Comparison of ENCODE assay signal across 8 cellular contexts in the genomic region with DNA sequence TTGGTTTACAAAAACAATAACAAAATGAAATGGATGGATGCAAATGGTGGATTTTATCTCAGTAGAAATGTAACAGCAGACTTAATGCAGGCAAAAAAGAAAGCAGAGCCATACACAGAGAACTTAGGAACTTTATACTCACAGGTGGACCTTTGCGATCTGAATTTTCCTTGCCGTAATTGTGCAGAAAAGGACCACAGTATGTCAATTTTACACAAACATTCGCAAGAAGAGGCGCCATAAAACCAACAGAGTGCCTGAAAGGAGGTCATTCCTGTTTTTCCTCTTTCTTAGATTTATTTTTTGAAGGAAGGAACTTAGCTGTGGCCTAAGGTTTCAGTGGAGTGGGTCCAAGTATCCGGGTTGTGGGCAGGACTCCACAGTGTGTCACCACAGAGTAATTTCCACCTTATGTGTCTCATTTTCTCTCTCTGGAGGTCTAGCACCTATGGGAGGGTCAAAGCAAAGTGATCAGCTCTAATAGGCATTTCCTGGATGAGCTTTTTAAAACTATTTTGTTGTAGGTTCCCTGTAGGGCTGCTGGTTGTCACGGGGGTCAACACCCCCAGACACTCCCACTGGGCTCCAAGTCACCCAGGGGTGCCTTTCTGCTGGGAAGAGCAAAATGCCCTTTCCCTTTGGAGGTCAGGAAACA. TPM values are rescaled to one million over a fixed set of nuclear protein-coding genes. Genes with fewer than 3 reads are reported as not detected.
DNase-seq lines count a peak whose midpoint lies in the region; ATAC-seq, FAIRE-seq and TF ChIP-seq lines count a peak whose summit lies in the region.

No MANE protein-coding gene starts in this region.

- H3K9me3 Mint-ChIP-seq in activated CD4-positive, alpha-beta T cell treated with anti-CD3 and anti-CD28 coated beads, Interleukin-2, amount 10 ng/mL, durations not matched to agents 7 days and 5 days, result no peaks in the 10 kb centered on the region
- H3K9me3 Mint-ChIP-seq in WTC11, result no peaks in the 10 kb centered on the region

- H3K4me1 Mint-ChIP-seq in activated CD4-positive, alpha-beta T cell treated with anti-CD3 and anti-CD28 coated beads, Interleukin-2, amount 10 ng/mL, durations not matched to agents 7 days and 5 days, result peaks cover 19% of the 10 kb centered on the region
- peaks cover 15% of the 10 kb centered on the region for H3K4me1 Mint-ChIP-seq in WTC11

- H3K36me3 Mint-ChIP-seq in activated CD4-positive, alpha-beta T cell treated with anti-CD3 and anti-CD28 coated beads, Interleukin-2, amount 10 ng/mL, durations not matched to agents 7 days and 5 days (ENCODE audit: low read depth), result no peaks in the 10 kb centered on the region
- no peaks in the 10 kb centered on the region for H3K36me3 Mint-ChIP-seq in WTC11

- H3K27ac ChIP-seq in foreskin keratinocyte (peak overlapping the region; percentile 99), small intestine (ENCODE audit: low read depth in 1 of 2, low read length in 1 of 2) (peak overlapping the region; percentile 35 to 79)

- no peak for FAIRE-seq in small intestine (lab: Jason Lieb, UNC)

- POLR2A ChIA-PET in activated CD4-positive, alpha-beta T cell treated with anti-CD3 and anti-CD28 coated beads, Interleukin-2, amount 10 ng/mL, durations not matched to agents 7 days and 5 days (lab: Charles Lee), result no interaction called here
- POLR2A ChIA-PET in WTC11 (lab: Charles Lee), result no interaction called here

- whole genome bisulfite sequencing in small intestine, 3 donors, result 8 to 23% (median 19%) methylated on average over 6 of the region's 6 CpGs

- CTCF ChIA-PET in activated CD4-positive, alpha-beta T cell treated with anti-CD3 and anti-CD28 coated beads, Interleukin-2, amount 10 ng/mL, durations not matched to agents 7 days and 5 days (lab: Charles Lee), result no interaction called here
- CTCF ChIA-PET in WTC11 (lab: Charles Lee), result interaction anchor here (1.0 kb wide), 1 partner anchor 105 kb away, joined by 5 read pairs; no protein-coding TSS in a partner anchor

- H3K36me3 ChIP-seq in small intestine (ENCODE audit: control insufficient read depth in 2 of 2, insufficient read depth in 2 of 2, low read length in 2 of 2), result no peaks in the 10 kb centered on the region

- H3K4me1 ChIP-seq in foreskin keratinocyte, result peaks cover 12% of the 10 kb centered on the region
- H3K4me1 ChIP-seq in small intestine (ENCODE audit: control insufficient read depth in 2 of 2, insufficient read depth in 1 of 2, low read depth in 1 of 2, low read length in 1 of 2), result no peaks in the 10 kb centered on the region

- ATAC-seq in WTC11 (no peak), foreskin keratinocyte (no peak), HG03039 (IDR thresholded peaks at IDR 0.05; ENCODE audit: unreplicated experiment) (no peak)

- H3K4me3 Mint-ChIP-seq in activated CD4-positive, alpha-beta T cell treated with anti-CD3 and anti-CD28 coated beads, Interleukin-2, amount 10 ng/mL, durations not matched to agents 7 days and 5 days, result peak overlapping the region; percentile 75
- H3K4me3 Mint-ChIP-seq in WTC11, result peak overlapping the region; percentile 68

- DNase-seq in activated CD4-positive, alpha-beta T cell treated with anti-CD3 and anti-CD28 coated beads, Interleukin-2, amount 10 ng/mL, durations not matched to agents 7 days and 5 days, result peak; percentile 5
- DNase-seq in activated CD4-positive, alpha-beta T cell treated with anti-CD3 and anti-CD28 coated beads for 4 hours, result no peak
- DNase-seq in WTC11 (ENCODE audit: low spot score) (no peak), foreskin keratinocyte (peak; percentile 14 to 34), small intestine (peak; percentile 11), KG1 (lab: John Stamatoyannopoulos, UW) (no peak), COLO668 (lab: John Stamatoyannopoulos, UW; ENCODE audit: unreplicated experiment) (no peak)

- no peaks in the 10 kb centered on the region for H3K27me3 Mint-ChIP-seq in activated CD4-positive, alpha-beta T cell treated with anti-CD3 and anti-CD28 coated beads, Interleukin-2, amount 10 ng/mL, durations not matched to agents 7 days and 5 days
- H3K27me3 Mint-ChIP-seq in WTC11 (ENCODE audit: low read depth), result no peaks in the 10 kb centered on the region

- no peak for TF ChIP-seq CTCF in WTC11 (IDR thresholded peaks at IDR 0.05)
- TF ChIP-seq CTCF in foreskin keratinocyte (conservative IDR thresholded peaks at IDR 0.05), result no peak

- H3K27me3 ChIP-seq in foreskin keratinocyte (no peaks in the 10 kb centered on the region), small intestine (ENCODE audit: control insufficient read depth in 2 of 2, insufficient read depth in 2 of 2, low read length in 2 of 2) (no peaks in the 10 kb centered on the region)

- no peak overlapping the region for H3K4me3 ChIP-seq in small intestine (ENCODE audit: low read depth in 1 of 2, low read length in 2 of 2)

- peak overlapping the region; percentile 99 for H3K27ac Mint-ChIP-seq in activated CD4-positive, alpha-beta T cell treated with anti-CD3 and anti-CD28 coated beads, Interleukin-2, amount 10 ng/mL, durations not matched to agents 7 days and 5 days
- peak overlapping the region; percentile 96 for H3K27ac Mint-ChIP-seq in WTC11

- H3K9me3 ChIP-seq in small intestine (ENCODE audit: control insufficient read depth, low read depth), result no peaks in the 10 kb centered on the region

TF ChIP-seq in WTC11, 78 proteins besides CTCF, POLR2A, EP300 and RAD21:
- TF ChIP-seq, protein P1, sequence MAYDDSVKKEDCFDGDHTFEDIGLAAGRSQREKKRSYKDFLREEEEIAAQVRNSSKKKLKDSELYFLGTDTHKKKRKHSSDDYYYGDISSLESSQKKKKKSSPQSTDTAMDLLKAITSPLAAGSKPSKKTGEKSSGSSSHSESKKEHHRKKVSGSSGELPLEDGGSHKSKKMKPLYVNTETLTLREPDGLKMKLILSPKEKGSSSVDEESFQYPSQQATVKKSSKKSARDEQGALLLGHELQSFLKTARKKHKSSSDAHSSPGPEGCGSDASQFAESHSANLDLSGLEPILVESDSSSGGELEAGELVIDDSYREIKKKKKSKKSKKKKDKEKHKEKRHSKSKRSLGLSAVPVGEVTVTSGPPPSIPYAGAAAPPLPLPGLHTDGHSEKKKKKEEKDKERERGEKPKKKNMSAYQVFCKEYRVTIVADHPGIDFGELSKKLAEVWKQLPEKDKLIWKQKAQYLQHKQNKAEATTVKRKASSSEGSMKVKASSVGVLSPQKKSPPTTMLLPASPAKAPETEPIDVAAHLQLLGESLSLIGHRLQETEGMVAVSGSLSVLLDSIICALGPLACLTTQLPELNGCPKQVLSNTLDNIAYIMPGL (CRISPR knock-in tag; IDR thresholded peaks at IDR 0.05), result no peak
- 0 out of 2 replicates have a peak, but pooled peaks have one; percentile 6 for TF ChIP-seq ZNF423 (CRISPR knock-in tag; IDR thresholded peaks at IDR 0.05)
TF ChIP-seq in WTC11: peak in this region for 1.

RNA-seq across cellular contexts. Expression of a gene that starts 24.7 kb away (rescaled TPM):
- total RNA-seq in activated CD4-positive, alpha-beta T cell treated with anti-CD3 and anti-CD28 coated beads, Interleukin-2, amount 10 ng/mL, durations not matched to agents 7 days and 5 days, result 10 to 100 TPM; 24.2 to 25.4 TPM
- total RNA-seq in WTC11 (2021), result 41.9 to 47.8 TPM (median 47.1 TPM) in 3 replicates
- total RNA-seq in foreskin keratinocyte, result 24.1 and 34.9 TPM in 2 replicates
- polyA plus RNA-seq in foreskin keratinocyte, result 41.7 and 48.6 TPM in 2 replicates
- 10 to 100 TPM; 31.3 to 57.3 (median 43.1) TPM for polyA plus RNA-seq in small intestine

Comparison
In these comparisons a context has a peak if more than half of its experiments do, and no peak if none do; other contexts are left out.
1. DNase-seq: peak in activated CD4-positive, alpha-beta T cell treated with anti-CD3 and anti-CD28 coated beads, Interleukin-2, amount 10 ng/mL, durations not matched to agents 7 days and 5 days (single experiment), foreskin keratinocyte (2 of 2) and small intestine (single experiment); none in activated CD4-positive, alpha-beta T cell treated with anti-CD3 and anti-CD28 coated beads for 4 hours (0 of 2), WTC11 (single experiment), KG1 (single experiment) and COLO668 (single experiment).